Comparison of ENCODE assay signal across 19 cellular contexts in the genomic region with DNA sequence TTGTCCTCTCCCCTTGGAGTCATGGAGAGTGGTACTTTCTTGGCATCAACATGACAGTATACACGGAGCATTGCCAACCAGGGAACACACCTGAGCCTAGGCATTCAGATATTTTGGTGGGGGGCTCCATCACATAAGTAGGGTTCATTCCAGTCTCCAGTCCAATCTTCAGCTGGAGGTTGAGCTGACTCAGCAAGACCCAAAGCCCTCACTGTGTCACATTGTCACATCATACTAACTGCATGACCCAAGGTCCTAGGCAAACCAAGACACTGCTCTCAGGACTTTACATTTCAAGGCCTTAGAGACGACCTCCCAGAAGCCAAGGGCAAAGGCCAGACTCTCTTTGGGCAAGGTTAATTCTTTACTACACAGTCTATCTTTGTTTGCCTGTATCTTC.
DNase-seq lines count a peak whose midpoint lies in the region; ATAC-seq and TF ChIP-seq lines count a peak whose summit lies in the region.
"Had no signal": no experiment of that assay in that cellular context is flagged by ENCODE, and none has a peak within 500 bp of the region (broad histone marks: within the 10 kb centered on the region; RNA-seq: fewer than 3 reads in every experiment).

No MANE protein-coding gene starts in this region.

- TF ChIP-seq CTCF in natural killer cell (IDR thresholded peaks at IDR 0.05) (no peak), lower leg skin (IDR thresholded peaks at IDR 0.05) (no peak)

- peaks cover 1% of the 10 kb centered on the region for H3K27me3 Mint-ChIP-seq in T-helper 1 cell treated with Interleukin-12 subunit alpha and Interleukin-12 subunit beta and Interleukin-4 antibody, amounts not matched to agents 30 μg/mL and 1 μg/mL, for 36 hours (ENCODE audit: low read depth)
- peaks cover 2 to 35% of the 10 kb centered on the region in 2 donors for H3K27me3 Mint-ChIP-seq in natural killer cell treated with Interleukin-12 subunit alpha and Interleukin-12 subunit beta and Interleukin-15 and Interleukin-18, amount 100 ng/mL, for 72 hours
- H3K27me3 Mint-ChIP-seq in natural killer cell (ENCODE audit: low read depth in 2 of 2): peaks cover 19 to 25% of the 10 kb centered on the region in 2 donors

- peak; percentile 25 to 50 for ATAC-seq in natural killer cell treated with Interleukin-12 subunit alpha and Interleukin-12 subunit beta and Interleukin-15 and Interleukin-18, amount 100 ng/mL, for 72 hours
- ATAC-seq in natural killer cell (no peak), GM21723 (IDR thresholded peaks at IDR 0.05; ENCODE audit: unreplicated experiment) (no peak)

- peak overlapping the region; percentile 4 for H3K4me3 ChIP-seq in lower leg skin (ENCODE audit: low read depth, poor library complexity, severe bottlenecking)
- H3K4me3 ChIP-seq: GM23248 had no signal

- peaks cover 57% of the 10 kb centered on the region for H3K4me1 Mint-ChIP-seq in T-helper 1 cell treated with Interleukin-12 subunit alpha and Interleukin-12 subunit beta and Interleukin-4 antibody, amounts not matched to agents 30 μg/mL and 1 μg/mL, for 36 hours (ENCODE audit: low read depth)
- H3K4me1 Mint-ChIP-seq in natural killer cell treated with Interleukin-12 subunit alpha and Interleukin-12 subunit beta and Interleukin-15 and Interleukin-18, amount 100 ng/mL, for 72 hours (ENCODE audit: low read depth in 2 of 2): peaks cover 15 to 44% of the 10 kb centered on the region in 2 donors
- H3K4me1 Mint-ChIP-seq in natural killer cell: no peaks in the 10 kb centered on the region

- H3K27ac Mint-ChIP-seq in T-helper 1 cell treated with Interleukin-12 subunit alpha and Interleukin-12 subunit beta and Interleukin-4 antibody, amounts not matched to agents 30 μg/mL and 1 μg/mL, for 36 hours: peak overlapping the region; percentile 79
- H3K27ac Mint-ChIP-seq in natural killer cell treated with Interleukin-12 subunit alpha and Interleukin-12 subunit beta and Interleukin-15 and Interleukin-18, amount 100 ng/mL, for 72 hours: peak overlapping the region; percentile 9 to 89
- no peak overlapping the region for H3K27ac Mint-ChIP-seq in natural killer cell
- H3K27ac Mint-ChIP-seq: CD4-positive, alpha-beta memory T cell had no signal

- H3K36me3 Mint-ChIP-seq in T-helper 1 cell treated with Interleukin-12 subunit alpha and Interleukin-12 subunit beta and Interleukin-4 antibody, amounts not matched to agents 30 μg/mL and 1 μg/mL, for 36 hours (ENCODE audit: low read depth): peaks cover 16% of the 10 kb centered on the region
- H3K36me3 Mint-ChIP-seq in natural killer cell treated with Interleukin-12 subunit alpha and Interleukin-12 subunit beta and Interleukin-15 and Interleukin-18, amount 100 ng/mL, for 72 hours: peaks cover 11% of the 10 kb centered on the region
- H3K36me3 Mint-ChIP-seq in natural killer cell: peaks cover 12% of the 10 kb centered on the region
- H3K36me3 Mint-ChIP-seq: CD4-positive, alpha-beta memory T cell had no signal

- WGBS in lower leg skin, 2 donors: 40 to 53% methylated on average over 2 of the region's 2 CpGs

- TF ChIP-seq POLR2A in lower leg skin (IDR thresholded peaks at IDR 0.05): no peak

- intact Hi-C loops in natural killer cell (cut with micrococcal nuclease) (no loop called here), lower leg skin (cut with DNase I; ENCODE audit: low total_unique reads) (no loop called here)

- peaks cover 23% of the 10 kb centered on the region for H3K9me3 Mint-ChIP-seq in T-helper 1 cell treated with Interleukin-12 subunit alpha and Interleukin-12 subunit beta and Interleukin-4 antibody, amounts not matched to agents 30 μg/mL and 1 μg/mL, for 36 hours
- H3K9me3 Mint-ChIP-seq in natural killer cell treated with Interleukin-12 subunit alpha and Interleukin-12 subunit beta and Interleukin-15 and Interleukin-18, amount 100 ng/mL, for 72 hours: peaks cover 11% of the 10 kb centered on the region
- H3K9me3 Mint-ChIP-seq in natural killer cell: peaks cover 2 to 4% of the 10 kb centered on the region in 2 donors

- DNase-seq in T-helper 1 cell: no peak
- DNase-seq in natural killer cell treated with Interleukin-12 subunit alpha and Interleukin-12 subunit beta and Interleukin-15 and Interleukin-18, amount 100 ng/mL, for 72 hours (ENCODE audit: low spot score): no peak
- DNase-seq in natural killer cell: no peak
- no peak for DNase-seq in lower leg skin (ENCODE audit: low spot score in 2 of 2)
- DNase-seq in activated T-cell treated with anti-CD3 and anti-CD28 coated beads, Interleukin-2, amount 50 U/mL, for 1 hour: no peak
- no peak for DNase-seq in inferior parietal cortex (ENCODE audit: extremely low spot score)
- DNase-seq: ACHN; AML-193; C1 segment of cervical spinal cord; Calu3; CD4-positive, alpha-beta memory T cell; COR-L47; DMS53; DMS79 treated with DMSO at 0.1 percent for 48 hours; GM23248; H7; HCEC 1CT had no signal

- peak overlapping the region; percentile 6 for H3K4me3 Mint-ChIP-seq in T-helper 1 cell treated with Interleukin-12 subunit alpha and Interleukin-12 subunit beta and Interleukin-4 antibody, amounts not matched to agents 30 μg/mL and 1 μg/mL, for 36 hours
- peak overlapping the region; percentile 59 for H3K4me3 Mint-ChIP-seq in natural killer cell treated with Interleukin-12 subunit alpha and Interleukin-12 subunit beta and Interleukin-15 and Interleukin-18, amount 100 ng/mL, for 72 hours
- no peak overlapping the region for H3K4me3 Mint-ChIP-seq in natural killer cell
- H3K4me3 Mint-ChIP-seq: CD4-positive, alpha-beta memory T cell had no signal

Comparison
In these comparisons a context has a peak if more than half of its experiments do, and no peak if none do; other contexts are left out.
1. H3K27ac Mint-ChIP-seq: peak in T-helper 1 cell treated with Interleukin-12 subunit alpha and Interleukin-12 subunit beta and Interleukin-4 antibody, amounts not matched to agents 30 μg/mL and 1 μg/mL, for 36 hours (single experiment) and natural killer cell treated with Interleukin-12 subunit alpha and Interleukin-12 subunit beta and Interleukin-15 and Interleukin-18, amount 100 ng/mL, for 72 hours (2 of 2); none in natural killer cell (0 of 2).
2. ATAC-seq: peak in natural killer cell treated with Interleukin-12 subunit alpha and Interleukin-12 subunit beta and Interleukin-15 and Interleukin-18, amount 100 ng/mL, for 72 hours (2 of 2); none in natural killer cell (0 of 3) and GM21723 (single experiment).